ENCODE assay signal across 1 cellular context in the genomic region with DNA sequence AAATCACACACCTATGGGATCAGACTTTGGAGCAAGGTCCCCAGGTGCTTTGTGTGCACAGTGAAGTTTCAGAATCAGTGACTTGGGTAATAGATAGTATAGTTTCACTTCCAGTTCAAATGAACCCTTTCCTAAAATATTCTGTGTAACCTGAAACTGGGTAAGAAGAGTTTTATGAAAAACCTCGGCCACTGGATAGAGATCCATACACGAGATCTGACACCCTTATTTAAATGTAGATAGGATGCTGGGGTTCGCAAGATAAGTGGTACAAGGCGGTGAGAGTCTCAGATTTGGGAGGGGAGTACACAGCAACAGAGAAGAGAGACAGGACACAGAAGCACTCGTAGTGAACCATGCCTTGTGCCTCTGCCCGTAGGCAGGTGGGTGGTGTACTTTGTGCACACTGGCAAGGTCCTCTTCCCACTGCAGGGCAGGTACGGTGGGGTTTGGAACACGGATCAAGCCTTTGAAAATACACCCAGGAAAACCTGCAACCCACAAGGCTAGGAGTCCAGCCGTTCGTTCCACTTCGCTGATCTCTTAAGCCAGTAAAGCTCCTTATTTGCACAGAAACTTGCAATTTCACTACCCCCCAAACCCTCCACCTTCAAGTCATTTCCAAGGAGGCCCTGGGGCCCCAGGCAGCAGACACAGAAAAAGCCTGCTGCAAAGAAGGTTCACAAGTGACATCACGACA.
A peak's percentile ranks its signal among the peaks of the same experiment; 100 is the strongest.
TF ChIP-seq lines count a peak whose summit lies in the region.

No MANE protein-coding gene starts in this region.

TF ChIP-seq in GM12878, 131 proteins besides CTCF, POLR2A, EP300 and RAD21 (continued from another document):
- TF ChIP-seq, protein P1, sequence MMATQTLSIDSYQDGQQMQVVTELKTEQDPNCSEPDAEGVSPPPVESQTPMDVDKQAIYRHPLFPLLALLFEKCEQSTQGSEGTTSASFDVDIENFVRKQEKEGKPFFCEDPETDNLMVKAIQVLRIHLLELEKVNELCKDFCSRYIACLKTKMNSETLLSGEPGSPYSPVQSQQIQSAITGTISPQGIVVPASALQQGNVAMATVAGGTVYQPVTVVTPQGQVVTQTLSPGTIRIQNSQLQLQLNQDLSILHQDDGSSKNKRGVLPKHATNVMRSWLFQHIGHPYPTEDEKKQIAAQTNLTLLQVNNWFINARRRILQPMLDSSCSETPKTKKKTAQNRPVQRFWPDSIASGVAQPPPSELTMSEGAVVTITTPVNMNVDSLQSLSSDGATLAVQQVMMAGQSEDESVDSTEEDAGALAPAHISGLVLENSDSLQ (IDR thresholded peaks at IDR 0.05): no peak
- TF ChIP-seq POU2F2 (IDR thresholded peaks at IDR 0.05; ENCODE audit: borderline replicate concordance, low read depth, low read length) (no peak), BMI1 (IDR thresholded peaks at IDR 0.05; ENCODE audit: borderline replicate concordance) (no peak), TCF7 (IDR thresholded peaks at IDR 0.05; ENCODE audit: borderline replicate concordance) (no peak), HDAC6 (IDR thresholded peaks at IDR 0.05; ENCODE audit: unreplicated experiment) (no peak), BHLHE40 (IDR thresholded peaks at IDR 0.05; ENCODE audit: borderline replicate concordance in 1 of 2, low read depth in 2 of 2, low read length in 1 of 2) (no peak), SMAD1 (IDR thresholded peaks at IDR 0.05; ENCODE audit: low read depth, partially characterized antibody) (no peak), HCFC1 (IDR thresholded peaks at IDR 0.05; ENCODE audit: low read length) (no peak), POLR2AphosphoS2 (IDR thresholded peaks at IDR 0.05; ENCODE audit: low read depth, low read length) (no peak), KAT2A (conservative IDR thresholded peaks at IDR 0.05; ENCODE audit: control insufficient read depth, low read depth, low read length) (no peak), MEF2B (IDR thresholded peaks at IDR 0.05; ENCODE audit: partially characterized antibody, poor library complexity, severe bottlenecking) (no peak), ZNF24 (IDR thresholded peaks at IDR 0.05) (no peak), EED (IDR thresholded peaks at IDR 0.05; ENCODE audit: low read depth) (peak; percentile 51; the same call in 1 of the 2 replicates), JUND (IDR thresholded peaks at IDR 0.05; ENCODE audit: low read depth, low read length) (no peak), ETV6 (conservative IDR thresholded peaks at IDR 0.05 in 1 of 2, IDR thresholded peaks at IDR 0.05 in 1 of 2; ENCODE audit: borderline replicate concordance in 1 of 2, low read depth in 1 of 2) (peak in 1 of 2 experiments; percentile 47; a peak in 1 of 4 replicates), JUNB (IDR thresholded peaks at IDR 0.05) (0 out of 2 replicates have a peak, but pooled peaks have one; percentile 12)
- TF ChIP-seq, protein P2, sequence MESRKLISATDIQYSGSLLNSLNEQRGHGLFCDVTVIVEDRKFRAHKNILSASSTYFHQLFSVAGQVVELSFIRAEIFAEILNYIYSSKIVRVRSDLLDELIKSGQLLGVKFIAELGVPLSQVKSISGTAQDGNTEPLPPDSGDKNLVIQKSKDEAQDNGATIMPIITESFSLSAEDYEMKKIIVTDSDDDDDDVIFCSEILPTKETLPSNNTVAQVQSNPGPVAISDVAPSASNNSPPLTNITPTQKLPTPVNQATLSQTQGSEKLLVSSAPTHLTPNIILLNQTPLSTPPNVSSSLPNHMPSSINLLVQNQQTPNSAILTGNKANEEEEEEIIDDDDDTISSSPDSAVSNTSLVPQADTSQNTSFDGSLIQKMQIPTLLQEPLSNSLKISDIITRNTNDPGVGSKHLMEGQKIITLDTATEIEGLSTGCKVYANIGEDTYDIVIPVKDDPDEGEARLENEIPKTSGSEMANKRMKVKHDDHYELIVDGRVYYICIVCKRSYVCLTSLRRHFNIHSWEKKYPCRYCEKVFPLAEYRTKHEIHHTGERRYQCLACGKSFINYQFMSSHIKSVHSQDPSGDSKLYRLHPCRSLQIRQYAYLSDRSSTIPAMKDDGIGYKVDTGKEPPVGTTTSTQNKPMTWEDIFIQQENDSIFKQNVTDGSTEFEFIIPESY (IDR thresholded peaks at IDR 0.05): no peak
- TF ChIP-seq, protein P3, sequence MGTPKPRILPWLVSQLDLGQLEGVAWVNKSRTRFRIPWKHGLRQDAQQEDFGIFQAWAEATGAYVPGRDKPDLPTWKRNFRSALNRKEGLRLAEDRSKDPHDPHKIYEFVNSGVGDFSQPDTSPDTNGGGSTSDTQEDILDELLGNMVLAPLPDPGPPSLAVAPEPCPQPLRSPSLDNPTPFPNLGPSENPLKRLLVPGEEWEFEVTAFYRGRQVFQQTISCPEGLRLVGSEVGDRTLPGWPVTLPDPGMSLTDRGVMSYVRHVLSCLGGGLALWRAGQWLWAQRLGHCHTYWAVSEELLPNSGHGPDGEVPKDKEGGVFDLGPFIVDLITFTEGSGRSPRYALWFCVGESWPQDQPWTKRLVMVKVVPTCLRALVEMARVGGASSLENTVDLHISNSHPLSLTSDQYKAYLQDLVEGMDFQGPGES (IDR thresholded peaks at IDR 0.05): no peak
